18 cellular contexts compared by ENCODE assay signal in genomic region chr1:14745321-14745720, GRCh38.
DNase-seq lines count a peak whose midpoint lies in the region; ATAC-seq, FAIRE-seq and TF ChIP-seq lines count a peak whose summit lies in the region.
"Had no signal": no experiment of that assay in that cellular context is flagged by ENCODE, and none has a peak within 500 bp of the region (broad histone marks: within the 10 kb centered on the region; RNA-seq: fewer than 3 reads in every experiment).

No MANE protein-coding gene starts in this region.

- no peaks in the 10 kb centered on the region for H3K79me2 ChIP-seq in GM12878 (ENCODE audit: control insufficient read depth, insufficient read depth, low read length)
- H3K79me2 ChIP-seq in neural progenitor cell (ENCODE audit: low read depth), result no peaks in the 10 kb centered on the region

- peaks cover 5% of the 10 kb centered on the region for H3F3A ChIP-seq in neural progenitor cell (ENCODE audit: low read depth)

- BruUV-seq in MCF 10A (replicated peaks; lab: Mats Ljungman, UMichigan), result no TSS peak
- BruUV-seq in GM12878 (replicated peaks; lab: Mats Ljungman, UMichigan), result no TSS peak

- no peak overlapping the region for H3K9ac ChIP-seq in GM12878 (ENCODE audit: control insufficient read depth, insufficient read depth, low read length)
- no peak overlapping the region for H3K9ac ChIP-seq in neural progenitor cell

- ATAC-seq in GM12878 (peak; percentile 69), HG03175 (IDR thresholded peaks at IDR 0.05; ENCODE audit: unreplicated experiment) (no peak)
- no peak for ATAC-seq in effector memory CD8-positive, alpha-beta T cell (replicated peaks)
- ATAC-seq: A549; CD8-positive, alpha-beta T cell had no signal

- H3K27ac Mint-ChIP-seq in MCF 10A (ENCODE audit: low read depth, unreplicated experiment), result no peak overlapping the region
- H3K27ac Mint-ChIP-seq in neural progenitor cell, result peak overlapping the region; percentile 29
- H3K27ac Mint-ChIP-seq in effector memory CD8-positive, alpha-beta T cell, result no peak overlapping the region
- H3K27ac Mint-ChIP-seq: CD14-positive monocyte; CD8-positive, alpha-beta T cell; HFFc6 had no signal

- RAD21 ChIA-PET in GM12878 (lab: Charles Lee; ENCODE audit: unreplicated experiment), result interaction anchor here (0.8 to 1.0 kb wide), 3 partner anchors 11 to 91 kb away, joined by 3 to 4 read pairs (median 3); no protein-coding TSS in a partner anchor

- H3K4me1 Mint-ChIP-seq in MCF 10A (ENCODE audit: insufficient read depth, unreplicated experiment), result peaks cover 23% of the 10 kb centered on the region
- H3K4me1 Mint-ChIP-seq in neural progenitor cell, result peaks cover 32% of the 10 kb centered on the region
- H3K4me1 Mint-ChIP-seq in effector memory CD8-positive, alpha-beta T cell (ENCODE audit: low read depth in 2 of 2), result no peaks in the 10 kb centered on the region

- H3K4me2 ChIP-seq in GM12878 (ENCODE audit: control insufficient read depth, insufficient read depth) (no peak overlapping the region), neural progenitor cell (no peak overlapping the region)
- H3K4me2 ChIP-seq: A549 had no signal

- FAIRE-seq in GM12878 (lab: Jason Lieb, UNC), result no peak
- FAIRE-seq: A549 had no signal

- H3K36me3 ChIP-seq in breast epithelium (no peaks in the 10 kb centered on the region), GM12878 (ENCODE audit: control insufficient read depth in 2 of 2, insufficient read depth in 2 of 2, low read length in 1 of 2) (no peaks in the 10 kb centered on the region), neural progenitor cell (no peaks in the 10 kb centered on the region)
- H3K36me3 ChIP-seq: BE2C had no signal

- H3K36me3 Mint-ChIP-seq in MCF 10A (ENCODE audit: insufficient read depth, unreplicated experiment) (no peaks in the 10 kb centered on the region), neural progenitor cell (peaks cover 11% of the 10 kb centered on the region)
- H3K36me3 Mint-ChIP-seq in effector memory CD8-positive, alpha-beta T cell (ENCODE audit: insufficient read depth), result peaks cover 2% of the 10 kb centered on the region
- H3K36me3 Mint-ChIP-seq: CD14-positive monocyte; CD8-positive, alpha-beta T cell had no signal

- WGBS in GM12878 (ENCODE audit: insufficient coverage, insufficient replicate concordance, low lambda C conversion rate, missing lambda C conversion rate), result under 1% methylated on average over 5 of the region's 5 CpGs

- H3K4me1 ChIP-seq in breast epithelium, result no peaks in the 10 kb centered on the region
- peaks cover 7% of the 10 kb centered on the region for H3K4me1 ChIP-seq in GM12878 (ENCODE audit: control insufficient read depth, insufficient read depth, low read length)
- peaks cover 24% of the 10 kb centered on the region for H3K4me1 ChIP-seq in neural progenitor cell
- H3K4me1 ChIP-seq: BE2C, Caco-2 had no signal

- TF ChIP-seq RAD21 in GM12878 (IDR thresholded peaks at IDR 0.05; ENCODE audit: insufficient read depth, low read depth, low read length), result no peak

- no peaks in the 10 kb centered on the region for H3K9me3 ChIP-seq in breast epithelium
- H3K9me3 ChIP-seq in GM12878 (replicated peaks; ENCODE audit: control insufficient read depth, insufficient read depth, low read length), result no peaks in the 10 kb centered on the region; the same call in 2 of the 3 replicates
- H3K9me3 ChIP-seq in neural progenitor cell (ENCODE audit: low read depth), result no peaks in the 10 kb centered on the region
- H3K9me3 ChIP-seq: A549, BE2C, Caco-2 had no signal

- H3K9me3 Mint-ChIP-seq in MCF 10A (ENCODE audit: unreplicated experiment) (no peaks in the 10 kb centered on the region), neural progenitor cell (no peaks in the 10 kb centered on the region)
- H3K9me3 Mint-ChIP-seq in effector memory CD8-positive, alpha-beta T cell, result no peaks in the 10 kb centered on the region
- H3K9me3 Mint-ChIP-seq: CD14-positive monocyte; CD8-positive, alpha-beta T cell had no signal

- peak; percentile 48; a peak in 2 of 4 replicates for TF ChIP-seq EP300 in GM12878 (IDR thresholded peaks at IDR 0.05; ENCODE audit: borderline replicate concordance in 1 of 2, control insufficient read depth in 1 of 2, low read depth in 2 of 2, low read length in 2 of 2)

- no peaks in the 10 kb centered on the region for H3K27me3 Mint-ChIP-seq in MCF 10A (ENCODE audit: insufficient read depth, unreplicated experiment)
- H3K27me3 Mint-ChIP-seq in neural progenitor cell (ENCODE audit: insufficient read depth, low read depth), result no peaks in the 10 kb centered on the region
- peaks cover 33 to 42% of the 10 kb centered on the region in 2 donors for H3K27me3 Mint-ChIP-seq in effector memory CD8-positive, alpha-beta T cell

- CTCF ChIA-PET in MCF 10A (lab: Yijun Ruan, JAX) (interaction anchor here (0.5 to 0.6 kb wide), 2 partner anchors 13 to 171 kb away, joined by 3 read pairs; no protein-coding TSS in a partner anchor), GM12878 (lab: Yijun Ruan, JAX) (interaction anchor here (0.6 to 1.7 kb wide), 4 partner anchors 12 to 358 kb away, joined by 3 to 6 read pairs (median 4); no protein-coding TSS in a partner anchor)

- H3K27me3 ChIP-seq in breast epithelium (no peaks in the 10 kb centered on the region), GM12878 (replicated peaks in 1 of 2; ENCODE audit: control insufficient read depth in 2 of 2, insufficient read depth in 2 of 2, low read length in 1 of 2) (no peaks in the 10 kb centered on the region), neural progenitor cell (no peaks in the 10 kb centered on the region)
- H3K27me3 ChIP-seq: BE2C had no signal

- TF ChIP-seq POLR2A in breast epithelium (IDR thresholded peaks at IDR 0.05) (no peak), GM12878 (IDR thresholded peaks at IDR 0.05; ENCODE audit: low read depth, low read length) (no peak)

- in situ Hi-C loops in GM12878 (cut with MboI), result no loop called here

- peak overlapping the region in 1 of 3 donors; percentile 35 for H3K4me3 ChIP-seq in breast epithelium
- H3K4me3 ChIP-seq in GM12878, result no peak overlapping the region
- H3K4me3 ChIP-seq in neural progenitor cell, result no peak overlapping the region
- H3K4me3 ChIP-seq: A549 had no signal

- SMC1A ChIA-PET in GM12878 (lab: Charles Lee; ENCODE audit: uncharacterized antibody, unreplicated experiment), result interaction anchor here (0.6 to 1.7 kb wide), 5 partner anchors 12 to 224 kb away, joined by 3 to 6 read pairs (median 3); no protein-coding TSS in a partner anchor

- H3K27ac ChIP-seq in breast epithelium (peak overlapping the region; percentile 29 to 43), GM12878 (ENCODE audit: control insufficient read depth, insufficient read depth) (no peak overlapping the region), neural progenitor cell (no peak overlapping the region)

- TF ChIP-seq CTCF in breast epithelium (IDR thresholded peaks at IDR 0.05) (no peak), MCF 10A (IDR thresholded peaks at IDR 0.05; ENCODE audit: unreplicated experiment) (no peak), GM12878 (IDR thresholded peaks at IDR 0.05 in 2 of 3, conservative IDR thresholded peaks at IDR 0.05 in 1 of 3; ENCODE audit: control insufficient read depth in 2 of 3, extremely low read depth in 1 of 3, insufficient read depth in 1 of 3, low read depth in 3 of 3, low read length in 3 of 3) (no peak), neural progenitor cell (IDR thresholded peaks at IDR 0.05) (no peak), GM10266 (IDR thresholded peaks at IDR 0.05; ENCODE audit: control insufficient read depth, insufficient read depth, low read depth, missing control alignments) (no peak)

- no peaks in the 10 kb centered on the region for H4K20me1 ChIP-seq in GM12878 (ENCODE audit: control insufficient read depth, insufficient read depth)
- H4K20me1 ChIP-seq in neural progenitor cell (ENCODE audit: low read depth), result no peaks in the 10 kb centered on the region

- POLR2A ChIA-PET in MCF 10A (lab: Yijun Ruan, JAX), result no interaction called here
- POLR2A ChIA-PET in GM12878 (lab: Charles Lee), result interaction anchor here (0.7 to 2.0 kb wide), 2 partner anchors 8 to 12 kb away, joined by 4 to 9 read pairs; no protein-coding TSS in a partner anchor

- intact Hi-C loops in breast epithelium (cut with DNase I; ENCODE audit: low total_unique reads), result no loop called here
- intact Hi-C loops in MCF 10A (cut with micrococcal nuclease), result no loop called here
- intact Hi-C loops in GM12878 (cut with micrococcal nuclease; ENCODE audit: unreplicated experiment), result no loop called here

- H2AFZ ChIP-seq in GM12878 (ENCODE audit: control insufficient read depth, low read depth, low read length) (no peak overlapping the region), neural progenitor cell (replicated peaks) (no peak overlapping the region)

- no peak overlapping the region for H3K4me3 Mint-ChIP-seq in MCF 10A (ENCODE audit: unreplicated experiment)
- no peak overlapping the region for H3K4me3 Mint-ChIP-seq in neural progenitor cell
- no peak overlapping the region for H3K4me3 Mint-ChIP-seq in effector memory CD8-positive, alpha-beta T cell
- H3K4me3 Mint-ChIP-seq: CD14-positive monocyte; CD8-positive, alpha-beta T cell; HFFc6 had no signal

- DNase-seq in breast epithelium (ENCODE audit: low spot score in 2 of 2), result no peak
- DNase-seq in MCF 10A (ENCODE audit: unreplicated experiment), result no peak
- DNase-seq in NCI-H1105 (lab: John Stamatoyannopoulos, UW), result peak; percentile 72
- DNase-seq in GM12878 (ENCODE audit: low read depth, low spot score), result no peak
- DNase-seq in neural progenitor cell (ENCODE audit: low spot score), result no peak
- no peak for DNase-seq in GM10266 (ENCODE audit: extremely low spot score)
- no peak for DNase-seq in effector memory CD8-positive, alpha-beta T cell
- DNase-seq: BE2C; Caco-2; CD8-positive, alpha-beta T cell; DND-41; GDM1; HCEC 1CT; HFFc6; KBM-7 had no signal

TF ChIP-seq in GM12878, 131 proteins besides CTCF, POLR2A, EP300 and RAD21 (continues in another document):
- TF ChIP-seq ATF7 (IDR thresholded peaks at IDR 0.05; ENCODE audit: low read depth), result peak; percentile 53; the same call in 1 of the 2 replicates
- no peak for TF ChIP-seq STAT3 (IDR thresholded peaks at IDR 0.05; ENCODE audit: low read depth, low read length)
- no peak for TF ChIP-seq PML (IDR thresholded peaks at IDR 0.05; ENCODE audit: low read length)
- TF ChIP-seq SMARCA5 (IDR thresholded peaks at IDR 0.05), result no peak
- TF ChIP-seq TCF7 (IDR thresholded peaks at IDR 0.05; ENCODE audit: borderline replicate concordance), result no peak
- TF ChIP-seq KDM1A (IDR thresholded peaks at IDR 0.05; ENCODE audit: borderline replicate concordance), result no peak
- no peak for TF ChIP-seq USF1 (IDR thresholded peaks at IDR 0.05; ENCODE audit: borderline replicate concordance, extremely low read length, insufficient read depth, low read depth, low read length)
- TF ChIP-seq EZH2 (IDR thresholded peaks at IDR 0.05; ENCODE audit: borderline replicate concordance, control insufficient read depth, low read depth, low read length), result no peak

Comparison
In these comparisons a context has a peak if more than half of its experiments do, and no peak if none do; other contexts are left out.
1. H3K27ac ChIP-seq: peak in breast epithelium (2 of 2); none in GM12878 (single experiment) and neural progenitor cell (single experiment).